ENCODE assay signal across 31 cellular contexts in genomic region chr2:73759904-73760303, GRCh38. TPM values are rescaled to one million over a fixed set of nuclear protein-coding genes. Genes with fewer than 3 reads are reported as not detected.
"Had no signal": no experiment of that assay in that cellular context is flagged by ENCODE, and none has a peak within 500 bp of the region (broad histone marks: within the 10 kb centered on the region; RNA-seq: fewer than 3 reads in every experiment).

No MANE protein-coding gene starts in this region.

- H3K27me3 Mint-ChIP-seq: activated CD4-positive, alpha-beta memory T cell treated with anti-CD3 and anti-CD28 coated beads, Interleukin-2, amount 10 ng/mL, durations not matched to agents 7 days and 5 days; activated CD4-positive, alpha-beta T cell treated with anti-CD3 and anti-CD28 coated beads, Interleukin-2, amount 10 ng/mL, durations not matched to agents 24 days and 14 days; activated naive CD4-positive, alpha-beta T cell treated with anti-CD3 and anti-CD28 coated beads, Interleukin-2, amount 10 ng/mL, durations not matched to agents 7 days and 5 days; naive thymus-derived CD4-positive, alpha-beta T cell; stimulated activated memory B cell treated with anti-CD40 and anti-IgM and Interleukin-4, amounts not matched to agents 10 μg/mL and 1 μg/mL and 100 μg/mL, for 72 hours had no signal

- FAIRE-seq: endometrium, kidney had no signal

- H3K9me3 Mint-ChIP-seq: activated CD4-positive, alpha-beta memory T cell treated with anti-CD3 and anti-CD28 coated beads, Interleukin-2, amount 10 ng/mL, durations not matched to agents 7 days and 5 days; activated CD4-positive, alpha-beta T cell treated with anti-CD3 and anti-CD28 coated beads, Interleukin-2, amount 10 ng/mL, durations not matched to agents 24 days and 14 days; activated naive CD4-positive, alpha-beta T cell treated with anti-CD3 and anti-CD28 coated beads, Interleukin-2, amount 10 ng/mL, durations not matched to agents 7 days and 5 days; activated T-cell treated with anti-CD3 and anti-CD28 coated beads, Interleukin-2, amount 50 U/mL, for 72 hours; naive thymus-derived CD4-positive, alpha-beta T cell; neural crest cell; stimulated activated memory B cell treated with anti-CD40 and anti-IgM and Interleukin-4, amounts not matched to agents 10 μg/mL and 1 μg/mL and 100 μg/mL, for 72 hours; T-helper 1 cell treated with Interleukin-12 subunit alpha and Interleukin-12 subunit beta and Interleukin-4 antibody, amounts not matched to agents 30 μg/mL and 1 μg/mL, for 36 hours had no signal

- H3K4me2 ChIP-seq: smooth muscle cell had no signal

- ATAC-seq: activated CD4-positive, CD25-positive, alpha-beta regulatory T cell treated with anti-CD3 and anti-CD28 coated beads, Interleukin-2, amount 50 U/mL, for 24 hours; activated T-cell treated with anti-CD3 and anti-CD28 coated beads, Interleukin-2, amount 50 U/mL, for 72 hours; lower lobe of right lung; naive thymus-derived CD4-positive, alpha-beta T cell; stimulated activated memory B cell treated with anti-CD40 and anti-IgM and Interleukin-4, amounts not matched to agents 10 μg/mL and 1 μg/mL and 100 μg/mL, for 72 hours had no signal

- H3K4me1 Mint-ChIP-seq: activated CD4-positive, alpha-beta memory T cell treated with anti-CD3 and anti-CD28 coated beads, Interleukin-2, amount 10 ng/mL, durations not matched to agents 7 days and 5 days; activated CD4-positive, alpha-beta T cell treated with anti-CD3 and anti-CD28 coated beads, Interleukin-2, amount 10 ng/mL, durations not matched to agents 24 days and 14 days; activated naive CD4-positive, alpha-beta T cell treated with anti-CD3 and anti-CD28 coated beads, Interleukin-2, amount 10 ng/mL, durations not matched to agents 7 days and 5 days; neural crest cell; stimulated activated memory B cell treated with anti-CD40 and anti-IgM and Interleukin-4, amounts not matched to agents 10 μg/mL and 1 μg/mL and 100 μg/mL, for 72 hours had no signal

- DNase-seq: activated CD4-positive, alpha-beta memory T cell treated with anti-CD3 and anti-CD28 coated beads, Interleukin-2, amount 10 ng/mL, durations not matched to agents 7 days and 5 days; activated CD4-positive, alpha-beta T cell treated with anti-CD3 and anti-CD28 coated beads, Interleukin-2, amount 10 ng/mL, durations not matched to agents 24 days and 14 days; activated effector memory CD4-positive, alpha-beta T cell treated with anti-CD3 and anti-CD28 coated beads, Interleukin-2, amount 50 U/mL, for 16 hours; activated naive CD4-positive, alpha-beta T cell treated with anti-CD3 and anti-CD28 coated beads, Interleukin-2, amount 10 ng/mL, durations not matched to agents 7 days and 5 days; activated T-cell treated with anti-CD3 and anti-CD28 coated beads, Interleukin-2, amount 50 U/mL, for 72 hours; effector CD4-positive, alpha-beta T cell; kidney; lower lobe of right lung; naive thymus-derived CD4-positive, alpha-beta T cell; sigmoid colon; stimulated activated CD4-positive, alpha-beta T cell treated with anti-CD3 and anti-CD28 coated beads, Interleukin-15, amount 100 ng/mL, for 24 hours; T1000 had no signal

- H3K9me3 ChIP-seq: heart right ventricle, lower lobe of right lung, sigmoid colon, stomach, suprapubic skin, tibial nerve had no signal

- H3K27ac Mint-ChIP-seq: activated CD4-positive, alpha-beta memory T cell treated with anti-CD3 and anti-CD28 coated beads, Interleukin-2, amount 10 ng/mL, durations not matched to agents 7 days and 5 days; activated CD4-positive, alpha-beta T cell treated with anti-CD3 and anti-CD28 coated beads, Interleukin-2, amount 10 ng/mL, durations not matched to agents 24 days and 14 days; activated naive CD4-positive, alpha-beta T cell treated with anti-CD3 and anti-CD28 coated beads, Interleukin-2, amount 10 ng/mL, durations not matched to agents 7 days and 5 days; naive thymus-derived CD4-positive, alpha-beta T cell; stimulated activated memory B cell treated with anti-CD40 and anti-IgM and Interleukin-4, amounts not matched to agents 10 μg/mL and 1 μg/mL and 100 μg/mL, for 72 hours; T-helper 1 cell treated with Interleukin-12 subunit alpha and Interleukin-12 subunit beta and Interleukin-4 antibody, amounts not matched to agents 30 μg/mL and 1 μg/mL, for 36 hours had no signal

- H3K4me3 Mint-ChIP-seq: activated CD4-positive, alpha-beta memory T cell treated with anti-CD3 and anti-CD28 coated beads, Interleukin-2, amount 10 ng/mL, durations not matched to agents 7 days and 5 days; activated CD4-positive, alpha-beta T cell treated with anti-CD3 and anti-CD28 coated beads, Interleukin-2, amount 10 ng/mL, durations not matched to agents 24 days and 14 days; activated naive CD4-positive, alpha-beta T cell treated with anti-CD3 and anti-CD28 coated beads, Interleukin-2, amount 10 ng/mL, durations not matched to agents 7 days and 5 days; activated T-cell treated with anti-CD3 and anti-CD28 coated beads, Interleukin-2, amount 50 U/mL, for 72 hours; naive thymus-derived CD4-positive, alpha-beta T cell; neural crest cell; stimulated activated memory B cell treated with anti-CD40 and anti-IgM and Interleukin-4, amounts not matched to agents 10 μg/mL and 1 μg/mL and 100 μg/mL, for 72 hours; T-helper 1 cell treated with Interleukin-12 subunit alpha and Interleukin-12 subunit beta and Interleukin-4 antibody, amounts not matched to agents 30 μg/mL and 1 μg/mL, for 36 hours had no signal

- H3K27ac ChIP-seq: lower lobe of right lung, stomach, suprapubic skin, tibial nerve, VCaP had no signal

- H3K27me3 ChIP-seq: cardiac muscle cell, heart right ventricle, sigmoid colon, stomach, suprapubic skin, tibial nerve had no signal

- H3K4me3 ChIP-seq: cardiac muscle cell, heart right ventricle, lower lobe of right lung, sigmoid colon, smooth muscle cell, stomach, suprapubic skin, tibial nerve had no signal

RNA-seq across cellular contexts. Expression of gene C2orf78, which starts 24.1 kb away (rescaled TPM):
- total RNA-seq: activated CD4-positive, alpha-beta memory T cell treated with anti-CD3 and anti-CD28 coated beads, Interleukin-2, amount 10 ng/mL, durations not matched to agents 7 days and 5 days; activated CD4-positive, alpha-beta T cell treated with anti-CD3 and anti-CD28 coated beads, Interleukin-2, amount 10 ng/mL, durations not matched to agents 24 days and 14 days; activated T-cell treated with anti-CD3 and anti-CD28 coated beads, Interleukin-2, amount 50 U/mL, for 72 hours; cerebellum; heart right ventricle; kidney; lower lobe of right lung; mesenteric fat pad; naive thymus-derived CD4-positive, alpha-beta T cell; neural crest cell; omental fat pad; posterior vena cava; renal cortical epithelial cell; sigmoid colon; smooth muscle cell; stomach; suprapubic skin; tibial nerve; urinary bladder had no signal
- polyA plus RNA-seq: cardiac muscle cell; esophagus; heart right ventricle; naive thymus-derived CD4-positive, alpha-beta T cell; sigmoid colon; smooth muscle cell; stomach; urinary bladder had no signal
